Comparison of ENCODE assay signal across 21 cellular contexts in the genomic region with DNA sequence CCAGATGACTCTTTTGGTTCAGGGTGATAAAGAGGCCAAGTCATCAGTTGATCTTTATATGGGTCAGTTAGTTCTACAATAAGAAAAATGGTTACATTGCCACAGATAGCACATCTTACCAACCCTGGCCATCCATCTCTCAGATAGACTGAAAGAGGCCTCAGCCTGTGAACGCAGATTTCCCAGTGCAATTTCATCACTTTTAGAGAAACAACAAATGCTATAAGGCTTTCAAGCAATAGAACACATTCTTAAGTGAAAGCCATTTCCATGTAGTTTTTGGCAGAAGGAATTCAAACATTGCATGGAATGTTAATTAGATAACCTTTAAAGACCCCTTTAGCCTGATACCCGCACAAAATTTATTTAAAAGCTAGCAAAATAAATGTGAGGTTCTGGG.
DNase-seq lines count a peak whose midpoint lies in the region; ATAC-seq, FAIRE-seq and TF ChIP-seq lines count a peak whose summit lies in the region.
"Had no signal": no experiment of that assay in that cellular context is flagged by ENCODE, and none has a peak within 500 bp of the region (broad histone marks: within the 10 kb centered on the region; RNA-seq: fewer than 3 reads in every experiment).

No MANE protein-coding gene starts in this region.

- no peak for ATAC-seq in right lobe of liver
- no peak for ATAC-seq in effector memory CD8-positive, alpha-beta T cell (replicated peaks)
- ATAC-seq: K562 had no signal

- no peaks in the 10 kb centered on the region for H3K9me3 Mint-ChIP-seq in activated CD4-positive, alpha-beta T cell treated with anti-CD3 and anti-CD28 coated beads, Interleukin-2, amount 10 ng/mL, durations not matched to agents 7 days and 5 days
- no peaks in the 10 kb centered on the region for H3K9me3 Mint-ChIP-seq in effector memory CD8-positive, alpha-beta T cell

- H3K27me3 Mint-ChIP-seq in activated CD4-positive, alpha-beta T cell treated with anti-CD3 and anti-CD28 coated beads, Interleukin-2, amount 10 ng/mL, durations not matched to agents 7 days and 5 days, result peaks cover 3% of the 10 kb centered on the region
- H3K27me3 Mint-ChIP-seq in effector memory CD8-positive, alpha-beta T cell, result no peaks in the 10 kb centered on the region

- no peaks in the 10 kb centered on the region for H3K36me3 ChIP-seq in liver (ENCODE audit: control insufficient read depth in 4 of 4, insufficient read depth in 3 of 4, low read depth in 1 of 4, low read length in 3 of 4)
- H3K36me3 ChIP-seq in right lobe of liver, result no peaks in the 10 kb centered on the region
- H3K36me3 ChIP-seq in endothelial cell of umbilical vein (ENCODE audit: control insufficient read depth in 2 of 2, extremely low read depth in 1 of 2, insufficient read depth in 2 of 2, low read length in 2 of 2), result no peaks in the 10 kb centered on the region
- no peaks in the 10 kb centered on the region for H3K36me3 ChIP-seq in mesodermal cell (ENCODE audit: control insufficient read depth, insufficient read depth, low read length)

- H3K4me1 Mint-ChIP-seq in activated CD4-positive, alpha-beta T cell treated with anti-CD3 and anti-CD28 coated beads, Interleukin-2, amount 10 ng/mL, durations not matched to agents 7 days and 5 days, result no peaks in the 10 kb centered on the region
- no peaks in the 10 kb centered on the region for H3K4me1 Mint-ChIP-seq in effector memory CD8-positive, alpha-beta T cell (ENCODE audit: low read depth in 2 of 2)
- H3K4me1 Mint-ChIP-seq: B cell had no signal

- no peak for TF ChIP-seq POLR2A in right lobe of liver (IDR thresholded peaks at IDR 0.05)
- no peak for TF ChIP-seq POLR2A in endothelial cell of umbilical vein (IDR thresholded peaks at IDR 0.05; ENCODE audit: low read depth, low read length)

- no peak for TF ChIP-seq RAD21 in liver (IDR thresholded peaks at IDR 0.05)

- CTCF ChIA-PET in endothelial cell of umbilical vein (lab: Charles Lee), result interaction anchor here (1.6 kb wide), 1 partner anchor 11 kb away, joined by 3 read pairs; no protein-coding TSS in a partner anchor
- CTCF ChIA-PET in activated CD4-positive, alpha-beta T cell treated with anti-CD3 and anti-CD28 coated beads, Interleukin-2, amount 10 ng/mL, durations not matched to agents 7 days and 5 days (lab: Charles Lee), result no interaction called here

- WGBS in liver, result 33% methylated on average over 2 of the region's 2 CpGs
- 34% methylated on average over 2 of the region's 2 CpGs for WGBS in right lobe of liver (ENCODE audit: insufficient coverage, low coverage, low lambda C conversion rate, missing lambda C conversion rate)
- 0 to 22% methylated on average over 1 of the region's 2 CpGs for WGBS in mesodermal cell (ENCODE audit: insufficient coverage in 2 of 2), 2 experiments

- H3K4me3 ChIP-seq in liver (ENCODE audit: low read depth in 1 of 3, low read length in 3 of 3) (no peak overlapping the region), right lobe of liver (no peak overlapping the region), endothelial cell of umbilical vein (replicated peaks in 1 of 3; ENCODE audit: insufficient read depth in 1 of 3, low read depth in 1 of 3, low read length in 3 of 3) (no peak overlapping the region), mesodermal cell (ENCODE audit: extremely low read depth, insufficient read depth, low read length, poor library complexity, severe bottlenecking) (no peak overlapping the region)
- H3K4me3 ChIP-seq: K562 had no signal

- FAIRE-seq in endothelial cell of umbilical vein (lab: Jason Lieb, UNC), result no peak
- FAIRE-seq: HTR-8/SVneo, K562 had no signal

- intact Hi-C loops in right lobe of liver (cut with DNase I), result no loop called here
- intact Hi-C loops in endothelial cell of umbilical vein (cut with micrococcal nuclease), result no loop called here

- H3K9me3 ChIP-seq in liver (ENCODE audit: control insufficient read depth in 4 of 4, low read length in 3 of 4), result no peaks in the 10 kb centered on the region
- no peaks in the 10 kb centered on the region for H3K9me3 ChIP-seq in right lobe of liver
- H3K9me3 ChIP-seq in endothelial cell of umbilical vein (replicated peaks; ENCODE audit: control insufficient read depth, insufficient read depth, low read length), result no peaks in the 10 kb centered on the region
- no peaks in the 10 kb centered on the region for H3K9me3 ChIP-seq in mesodermal cell (ENCODE audit: control insufficient read depth, low read length)

- no peaks in the 10 kb centered on the region for H3K9me1 ChIP-seq in endothelial cell of umbilical vein (replicated peaks; ENCODE audit: control insufficient read depth, extremely low read depth, insufficient read depth, low read length)

- H4K20me1 ChIP-seq in endothelial cell of umbilical vein (replicated peaks; ENCODE audit: control insufficient read depth, extremely low read depth, insufficient read depth, low read length), result no peaks in the 10 kb centered on the region

- no peaks in the 10 kb centered on the region for H3K36me3 Mint-ChIP-seq in activated CD4-positive, alpha-beta T cell treated with anti-CD3 and anti-CD28 coated beads, Interleukin-2, amount 10 ng/mL, durations not matched to agents 7 days and 5 days (ENCODE audit: low read depth)
- no peaks in the 10 kb centered on the region for H3K36me3 Mint-ChIP-seq in effector memory CD8-positive, alpha-beta T cell (ENCODE audit: insufficient read depth)

- DNase-seq in right lobe of liver, result no peak
- peak; percentile 44 for DNase-seq in endothelial cell of umbilical vein (ENCODE audit: low read depth, low spot score)
- DNase-seq in activated CD4-positive, alpha-beta T cell treated with anti-CD3 and anti-CD28 coated beads, Interleukin-2, amount 10 ng/mL, durations not matched to agents 7 days and 5 days, result no peak
- DNase-seq in NCI-H526 (lab: John Stamatoyannopoulos, UW), result no peak
- DNase-seq in GOT3 (lab: John Stamatoyannopoulos, UW), result no peak
- DNase-seq in effector memory CD8-positive, alpha-beta T cell, result no peak
- DNase-seq: 8988T, DMS79 treated with DMSO at 0.1 percent for 48 hours, HCEC 1CT, NCI-H1092 treated with DMSO at 0.1 percent for 48 hours, NCI-H2081, NCI-H2171 treated with DMSO at 0.1 percent for 48 hours, NCI-H446 treated with DMSO at 0.1 percent for 48 hours, NCI-H774, OCI-M1, SHP77 had no signal

- H2AFZ ChIP-seq in endothelial cell of umbilical vein (ENCODE audit: low read depth, low read length), result no peak overlapping the region

- H3K27ac ChIP-seq in liver (ENCODE audit: low read depth in 1 of 2, low read length in 2 of 2), result no peak overlapping the region
- H3K27ac ChIP-seq in right lobe of liver, result no peak overlapping the region
- H3K27ac ChIP-seq in endothelial cell of umbilical vein (ENCODE audit: insufficient read depth, low read depth, low read length), result no peak overlapping the region
- H3K27ac ChIP-seq in mesodermal cell (ENCODE audit: low read depth, low read length, severe bottlenecking), result peak overlapping the region; percentile 43

- no peak overlapping the region for H3K4me3 Mint-ChIP-seq in activated CD4-positive, alpha-beta T cell treated with anti-CD3 and anti-CD28 coated beads, Interleukin-2, amount 10 ng/mL, durations not matched to agents 7 days and 5 days
- H3K4me3 Mint-ChIP-seq in effector memory CD8-positive, alpha-beta T cell, result no peak overlapping the region
- H3K4me3 Mint-ChIP-seq: B cell had no signal

- H3K9ac ChIP-seq in liver (ENCODE audit: low read depth in 1 of 2, low read length in 2 of 2), result no peak overlapping the region
- no peak overlapping the region for H3K9ac ChIP-seq in endothelial cell of umbilical vein (replicated peaks; ENCODE audit: extremely low read depth, insufficient read depth, low read length)

- dilution Hi-C loops in endothelial cell of umbilical vein (cut with MboI; ENCODE audit: extremely low pct_ligation_motif_present, low sequenced_read_pairs), result no loop called here

- no TSS peak for BruUV-seq in endothelial cell of umbilical vein (replicated peaks; lab: Mats Ljungman, UMichigan)

- H3K4me1 ChIP-seq in liver (ENCODE audit: control insufficient read depth in 4 of 4, insufficient read depth in 4 of 4, low read length in 3 of 4) (no peaks in the 10 kb centered on the region), right lobe of liver (no peaks in the 10 kb centered on the region), endothelial cell of umbilical vein (ENCODE audit: control insufficient read depth, extremely low read depth, insufficient read depth, low read length) (peaks cover 26% of the 10 kb centered on the region), mesodermal cell (ENCODE audit: control insufficient read depth, insufficient read depth, low read length, poor library complexity, severe bottlenecking) (peaks cover 6% of the 10 kb centered on the region)

- no peak overlapping the region for H3K27ac Mint-ChIP-seq in activated CD4-positive, alpha-beta T cell treated with anti-CD3 and anti-CD28 coated beads, Interleukin-2, amount 10 ng/mL, durations not matched to agents 7 days and 5 days
- H3K27ac Mint-ChIP-seq in effector memory CD8-positive, alpha-beta T cell, result no peak overlapping the region
- H3K27ac Mint-ChIP-seq: B cell had no signal

- H3K27me3 ChIP-seq in liver (ENCODE audit: control insufficient read depth in 4 of 4, insufficient read depth in 4 of 4, low read length in 3 of 4) (peaks cover 0 to 2% (median 0%) of the 10 kb centered on the region in 4 donors), right lobe of liver (no peaks in the 10 kb centered on the region), endothelial cell of umbilical vein (ENCODE audit: control insufficient read depth in 2 of 2, insufficient read depth in 2 of 2, low read length in 2 of 2) (no peaks in the 10 kb centered on the region)

- TF ChIP-seq CTCF in liver (IDR thresholded peaks at IDR 0.05; ENCODE audit: low read depth, low read length, missing input control) (no peak), right lobe of liver (IDR thresholded peaks at IDR 0.05) (no peak), endothelial cell of umbilical vein (IDR thresholded peaks at IDR 0.05; ENCODE audit: extremely low read depth in 1 of 2, insufficient read depth in 1 of 2, low read depth in 1 of 2, low read length in 2 of 2) (no peak)

- POLR2A ChIA-PET in endothelial cell of umbilical vein (lab: Charles Lee), result no interaction called here
- POLR2A ChIA-PET in activated CD4-positive, alpha-beta T cell treated with anti-CD3 and anti-CD28 coated beads, Interleukin-2, amount 10 ng/mL, durations not matched to agents 7 days and 5 days (lab: Charles Lee), result no interaction called here

- no peaks in the 10 kb centered on the region for H3K79me2 ChIP-seq in endothelial cell of umbilical vein (ENCODE audit: control insufficient read depth, insufficient read depth, low read length)

- peak overlapping the region; percentile 27 for H3K4me2 ChIP-seq in endothelial cell of umbilical vein (ENCODE audit: insufficient read depth, low read length)

TF ChIP-seq in liver, 16 proteins besides CTCF, POLR2A, EP300 and RAD21 (continues in another document):
- TF ChIP-seq NR2F2 (IDR thresholded peaks at IDR 0.05) (peak; percentile 42), FOXA2 (IDR thresholded peaks at IDR 0.05) (no peak), JUND (IDR thresholded peaks at IDR 0.05) (no peak), HNF4G (IDR thresholded peaks at IDR 0.05) (no peak)

TF ChIP-seq in endothelial cell of umbilical vein, 7 proteins besides CTCF, POLR2A, EP300 and RAD21 (continues in another document):
- TF ChIP-seq EZH2 (IDR thresholded peaks at IDR 0.05; ENCODE audit: borderline replicate concordance, low read depth, low read length, severe bottlenecking) (no peak), MYC (IDR thresholded peaks at IDR 0.05; ENCODE audit: low read depth, low read length) (no peak), FOS (IDR thresholded peaks at IDR 0.05; ENCODE audit: borderline replicate concordance, insufficient read depth, low read length) (no peak)
